In the genomic region with DNA sequence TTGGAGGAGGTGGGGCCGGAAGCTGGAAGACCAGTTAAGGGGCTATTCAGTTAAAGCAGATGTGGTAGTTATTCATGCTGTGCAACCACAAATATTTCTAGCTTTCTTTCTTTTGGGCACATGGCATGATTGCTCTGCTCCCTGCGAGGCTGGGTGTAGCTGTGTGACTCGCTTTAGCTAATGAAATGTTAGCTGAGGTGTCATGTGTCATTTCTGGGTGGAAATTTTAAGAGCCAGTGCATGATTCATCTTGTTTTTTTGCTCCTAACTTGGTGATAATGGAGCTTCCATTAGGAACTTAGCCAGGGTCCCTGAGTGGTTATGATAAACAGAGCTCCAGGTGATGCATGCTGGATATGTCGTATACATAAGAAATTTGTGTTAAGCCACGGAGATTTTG, we compare ENCODE assay signal across 14 cellular contexts.
DNase-seq lines count a peak whose midpoint lies in the region.
"Had no signal": no experiment of that assay in that cellular context is flagged by ENCODE, and none has a peak within 500 bp of the region (broad histone marks: within the 10 kb centered on the region; RNA-seq: fewer than 3 reads in every experiment).

No MANE protein-coding gene starts in this region.

- DNase-seq in A172 (ENCODE audit: low spot score) (peak; percentile 91), GM04503 (ENCODE audit: low read depth) (peak; percentile 53), NCI-H226 (peak; percentile 76), epithelial cell of prostate (ENCODE audit: low read depth, low spot score) (no peak), NCI-H82 (lab: John Stamatoyannopoulos, UW) (no peak), NCI-H2227 treated with DMSO at 0.1 percent for 48 hours (lab: John Stamatoyannopoulos, UW) (no peak), NCI-H774 (lab: John Stamatoyannopoulos, UW) (no peak), DMS153 treated with DMSO at 0.1 percent for 48 hours (lab: John Stamatoyannopoulos, UW; ENCODE audit: unreplicated experiment) (no peak)
- DNase-seq: activated CD8-positive, alpha-beta memory T cell treated with anti-CD3 and anti-CD28 coated beads for 24 hours; amygdala; CD4-positive, alpha-beta memory T cell; esophagus squamous epithelium; GOT3; lower lobe of right lung had no signal

- peak overlapping the region; percentile 26 for H3K27ac ChIP-seq in epithelial cell of prostate
- H3K27ac ChIP-seq: esophagus squamous epithelium, lower lobe of right lung had no signal

Comparison
In these comparisons a context has a peak if more than half of its experiments do, and no peak if none do; other contexts are left out.
1. DNase-seq: peak in A172 (single experiment), GM04503 (single experiment) and NCI-H226 (single experiment); none in epithelial cell of prostate (single experiment), NCI-H82 (single experiment), NCI-H2227 treated with DMSO at 0.1 percent for 48 hours (single experiment), NCI-H774 (single experiment) and DMS153 treated with DMSO at 0.1 percent for 48 hours (single experiment).